In genomic region chr16:88491560-88492310, GRCh38 we compare ENCODE assay signal across 1 cellular context.
TF ChIP-seq lines count a peak whose summit lies in the region.

No MANE protein-coding gene starts in this region.

TF ChIP-seq in K562, 482 proteins besides CTCF, POLR2A, EP300 and RAD21 (continued from another document and continues in another):
- peak; percentile 47 for TF ChIP-seq IRF9 (tag; IDR thresholded peaks at IDR 0.05)
- TF ChIP-seq MXD1 (CRISPR knock-in tag; IDR thresholded peaks at IDR 0.05; ENCODE audit: borderline replicate concordance, poor library complexity, severe bottlenecking): no peak
- TF ChIP-seq YY1 (IDR thresholded peaks at IDR 0.05; ENCODE audit: borderline replicate concordance in 1 of 3, control insufficient read depth in 1 of 3, extremely low read depth in 1 of 3, insufficient read depth in 3 of 3, insufficient read length in 1 of 3, insufficient replicate concordance in 2 of 3, low read depth in 1 of 3, low read length in 2 of 3): no peak
- TF ChIP-seq SLC30A9 (CRISPR knock-in tag; IDR thresholded peaks at IDR 0.05): no peak
- no peak; the same call in 1 of the 2 replicates for TF ChIP-seq CHAMP1 (IDR thresholded peaks at IDR 0.05)
- no peak for TF ChIP-seq MCM2 (IDR thresholded peaks at IDR 0.05; ENCODE audit: low read depth)
- no peak for TF ChIP-seq U2AF2 (optimal IDR thresholded peaks at IDR 0.05; ENCODE audit: low read depth, low read length)
- TF ChIP-seq JUND (IDR thresholded peaks at IDR 0.05; ENCODE audit: borderline replicate concordance, low read depth, low read length): peak; percentile 52; the same call in 1 of the 2 replicates
- TF ChIP-seq JUND (tag; IDR thresholded peaks at IDR 0.05; ENCODE audit: borderline replicate concordance, low read depth, low read length): peak; percentile 62; the same call in 1 of the 3 replicates
- TF ChIP-seq GTF2E2 (tag; IDR thresholded peaks at IDR 0.05): no peak
- TF ChIP-seq IRF2 (CRISPR knock-in tag; IDR thresholded peaks at IDR 0.05): no peak
- peak; percentile 70; the same call in 1 of the 2 replicates for TF ChIP-seq GABPB1 (CRISPR knock-in tag; IDR thresholded peaks at IDR 0.05)
- peak; percentile 97 for TF ChIP-seq SOX6 (IDR thresholded peaks at IDR 0.05)
- no peak for TF ChIP-seq SIN3B (IDR thresholded peaks at IDR 0.05; ENCODE audit: low read depth)
- TF ChIP-seq YBX1 (IDR thresholded peaks at IDR 0.05): no peak; the same call in 1 of the 2 replicates
- TF ChIP-seq MAFK (IDR thresholded peaks at IDR 0.05; ENCODE audit: low read length): no peak
- no peak for TF ChIP-seq NR2F6 (CRISPR knock-in tag; IDR thresholded peaks at IDR 0.05)
- no peak for TF ChIP-seq ZNF551 (CRISPR knock-in tag; IDR thresholded peaks at IDR 0.05)
- TF ChIP-seq ZSCAN29 (IDR thresholded peaks at IDR 0.05): peak; percentile 72
- peak; percentile 64; the same call in 1 of the 2 replicates for TF ChIP-seq THRB (CRISPR knock-in tag; conservative IDR thresholded peaks at IDR 0.05)
- TF ChIP-seq MCM7 (IDR thresholded peaks at IDR 0.05): no peak
- TF ChIP-seq ZNF449 (CRISPR knock-in tag; IDR thresholded peaks at IDR 0.05): peak; percentile 89
- no peak for TF ChIP-seq SRSF3 (IDR thresholded peaks at IDR 0.05; ENCODE audit: insufficient read depth, low read length)
- TF ChIP-seq ETS1 (conservative IDR thresholded peaks at IDR 0.05; ENCODE audit: control insufficient read depth, low read depth, low read length): peak; percentile 58; the same call in 1 of the 2 replicates
- no peak for TF ChIP-seq CBX8 (IDR thresholded peaks at IDR 0.05; ENCODE audit: borderline replicate concordance, extremely low read depth, low read depth, low read length, poor library complexity, severe bottlenecking)
- peak; percentile 77; the same call in 1 of the 2 replicates for TF ChIP-seq SMARCA5 (IDR thresholded peaks at IDR 0.05)
- no peak for TF ChIP-seq BRD4 (IDR thresholded peaks at IDR 0.05)
- TF ChIP-seq HMG20A (CRISPR knock-in tag; conservative IDR thresholded peaks at IDR 0.05): no peak
- TF ChIP-seq ZNF512 (tag; IDR thresholded peaks at IDR 0.05): peak; percentile 75
- no peak for TF ChIP-seq SMAD2 (IDR thresholded peaks at IDR 0.05; ENCODE audit: low read depth, low read length)
- no peak for TF ChIP-seq E2F8 (IDR thresholded peaks at IDR 0.05; ENCODE audit: low read depth, partially characterized antibody)
- no peak for TF ChIP-seq ZNF740 (CRISPR knock-in tag; IDR thresholded peaks at IDR 0.05)
- TF ChIP-seq ZNF740 (tag; IDR thresholded peaks at IDR 0.05): no peak
- TF ChIP-seq PTBP1 (IDR thresholded peaks at IDR 0.05; ENCODE audit: low read depth, low read length): no peak; the same call in 1 of the 2 replicates
- TF ChIP-seq SMAD3 (CRISPR knock-in tag; conservative IDR thresholded peaks at IDR 0.05): peak; percentile 96
- TF ChIP-seq POLR3G (IDR thresholded peaks at IDR 0.05; ENCODE audit: extremely low read depth, insufficient read length, insufficient replicate concordance): no peak
- TF ChIP-seq PRDM10 (IDR thresholded peaks at IDR 0.05; ENCODE audit: partially characterized antibody): no peak
- TF ChIP-seq NKRF (IDR thresholded peaks at IDR 0.05; ENCODE audit: borderline replicate concordance): no peak; the same call in 1 of the 2 replicates
- no peak for TF ChIP-seq NR1H2 (CRISPR knock-in tag; IDR thresholded peaks at IDR 0.05)
- TF ChIP-seq CEBPG (CRISPR knock-in tag; IDR thresholded peaks at IDR 0.05): no peak
- no peak for TF ChIP-seq CEBPG (tag; conservative IDR thresholded peaks at IDR 0.05 in 1 of 2, IDR thresholded peaks at IDR 0.05 in 1 of 2)
- TF ChIP-seq ETS2 (tag; IDR thresholded peaks at IDR 0.05; ENCODE audit: borderline replicate concordance, poor library complexity, severe bottlenecking): no peak
- TF ChIP-seq FOXJ3 (CRISPR knock-in tag; IDR thresholded peaks at IDR 0.05): no peak
